In the genomic region with DNA sequence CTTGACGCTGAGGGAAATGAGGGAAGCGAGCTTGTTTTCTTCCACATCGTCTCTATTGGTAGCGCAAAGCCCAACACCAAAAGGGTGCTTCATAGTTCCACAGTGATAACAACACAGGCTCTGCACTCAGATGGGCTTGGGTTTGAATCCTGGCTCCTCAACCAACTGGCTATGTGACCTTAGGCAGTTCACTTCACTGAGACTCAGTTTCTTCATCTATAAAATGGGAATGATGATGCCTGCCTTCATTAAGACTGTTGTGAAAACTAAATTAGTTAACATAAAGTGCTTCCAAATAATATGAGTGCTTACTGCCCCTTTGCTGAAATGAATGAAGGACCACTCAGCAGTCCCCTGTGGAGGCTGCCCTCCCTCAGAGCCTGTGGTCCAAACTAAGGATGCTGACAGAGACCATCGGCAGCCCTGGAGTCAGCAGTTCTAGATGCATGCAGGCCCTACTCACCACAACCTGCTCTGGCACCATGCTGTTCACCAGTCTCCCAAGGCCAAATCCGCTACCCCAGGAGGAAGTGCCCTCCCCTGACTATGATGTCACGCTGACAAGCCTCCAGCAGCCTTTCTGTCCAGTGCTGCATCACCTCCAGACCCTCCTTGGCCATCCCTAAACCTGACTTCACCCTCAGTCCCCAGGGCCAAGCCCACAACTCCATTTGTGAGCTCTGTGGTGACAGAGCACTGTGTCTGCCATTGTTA, we compare ENCODE assay signal across 2 cellular contexts.
TF ChIP-seq lines count a peak whose summit lies in the region.

No MANE protein-coding gene starts in this region.

TF ChIP-seq in HepG2, 621 proteins besides CTCF, POLR2A, EP300 and RAD21:
- TF ChIP-seq, protein P1, sequence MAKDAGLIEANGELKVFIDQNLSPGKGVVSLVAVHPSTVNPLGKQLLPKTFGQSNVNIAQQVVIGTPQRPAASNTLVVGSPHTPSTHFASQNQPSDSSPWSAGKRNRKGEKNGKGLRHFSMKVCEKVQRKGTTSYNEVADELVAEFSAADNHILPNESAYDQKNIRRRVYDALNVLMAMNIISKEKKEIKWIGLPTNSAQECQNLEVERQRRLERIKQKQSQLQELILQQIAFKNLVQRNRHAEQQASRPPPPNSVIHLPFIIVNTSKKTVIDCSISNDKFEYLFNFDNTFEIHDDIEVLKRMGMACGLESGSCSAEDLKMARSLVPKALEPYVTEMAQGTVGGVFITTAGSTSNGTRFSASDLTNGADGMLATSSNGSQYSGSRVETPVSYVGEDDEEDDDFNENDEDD (CRISPR knock-in tag; IDR thresholded peaks at IDR 0.05; ENCODE audit: borderline replicate concordance): no peak
- peak; percentile 58 for TF ChIP-seq ZNF629 (CRISPR knock-in tag; conservative IDR thresholded peaks at IDR 0.05)

TF ChIP-seq in K562, 482 proteins besides CTCF, POLR2A, EP300 and RAD21:
- TF ChIP-seq RCOR1 (IDR thresholded peaks at IDR 0.05; ENCODE audit: borderline replicate concordance in 1 of 2, low read depth in 2 of 2, low read length in 2 of 2): 0 out of 4 replicates have a peak, but pooled peaks of 1 of the 2 experiments have one; percentile 13
- no peak for TF ChIP-seq RUNX1 (IDR thresholded peaks at IDR 0.05; ENCODE audit: low read depth)
- TF ChIP-seq, protein P2, sequence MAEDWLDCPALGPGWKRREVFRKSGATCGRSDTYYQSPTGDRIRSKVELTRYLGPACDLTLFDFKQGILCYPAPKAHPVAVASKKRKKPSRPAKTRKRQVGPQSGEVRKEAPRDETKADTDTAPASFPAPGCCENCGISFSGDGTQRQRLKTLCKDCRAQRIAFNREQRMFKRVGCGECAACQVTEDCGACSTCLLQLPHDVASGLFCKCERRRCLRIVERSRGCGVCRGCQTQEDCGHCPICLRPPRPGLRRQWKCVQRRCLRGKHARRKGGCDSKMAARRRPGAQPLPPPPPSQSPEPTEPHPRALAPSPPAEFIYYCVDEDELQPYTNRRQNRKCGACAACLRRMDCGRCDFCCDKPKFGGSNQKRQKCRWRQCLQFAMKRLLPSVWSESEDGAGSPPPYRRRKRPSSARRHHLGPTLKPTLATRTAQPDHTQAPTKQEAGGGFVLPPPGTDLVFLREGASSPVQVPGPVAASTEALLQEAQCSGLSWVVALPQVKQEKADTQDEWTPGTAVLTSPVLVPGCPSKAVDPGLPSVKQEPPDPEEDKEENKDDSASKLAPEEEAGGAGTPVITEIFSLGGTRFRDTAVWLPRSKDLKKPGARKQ (CRISPR knock-in tag; IDR thresholded peaks at IDR 0.05): no peak
- no peak for TF ChIP-seq C11orf30 (IDR thresholded peaks at IDR 0.05; ENCODE audit: low read depth)
- no peak for TF ChIP-seq NELFE (IDR thresholded peaks at IDR 0.05; ENCODE audit: insufficient read depth, insufficient read length)
- TF ChIP-seq CSDE1 (IDR thresholded peaks at IDR 0.05): no peak
- 0 out of 2 replicates have a peak, but pooled peaks have one; percentile 11 for TF ChIP-seq STAG1 (CRISPR knock-in tag; IDR thresholded peaks at IDR 0.05; ENCODE audit: borderline replicate concordance)
- peak; percentile 85 for TF ChIP-seq RBM25 (IDR thresholded peaks at IDR 0.05; ENCODE audit: low read depth, low read length, severe bottlenecking)
- TF ChIP-seq ELF4 (CRISPR knock-in tag; IDR thresholded peaks at IDR 0.05): no peak
- TF ChIP-seq EHMT2 (IDR thresholded peaks at IDR 0.05): no peak
TF ChIP-seq in K562: peak in this region for 3.
